In genomic region chr22:46941958-46942815, GRCh38 we compare ENCODE assay signal across 11 cellular contexts.
A peak's percentile ranks its signal among the peaks of the same experiment; 100 is the strongest.
DNase-seq lines count a peak whose midpoint lies in the region; ATAC-seq and TF ChIP-seq lines count a peak whose summit lies in the region.
"Had no signal": no experiment of that assay in that cellular context is flagged by ENCODE, and none has a peak within 500 bp of the region (broad histone marks: within the 10 kb centered on the region; RNA-seq: fewer than 3 reads in every experiment).

No MANE protein-coding gene starts in this region.

- peak; percentile 47 to 76 (median 69) for ATAC-seq in right lobe of liver
- ATAC-seq in HG03565 (IDR thresholded peaks at IDR 0.05; ENCODE audit: unreplicated experiment) = no peak
- no peak for ATAC-seq in GM19463 (IDR thresholded peaks at IDR 0.05; ENCODE audit: unreplicated experiment)
- ATAC-seq: T-cell had no signal

- no peak overlapping the region for H3K9ac ChIP-seq in colonic mucosa (ENCODE audit: low read depth in 2 of 2, low read length in 2 of 2)
- peak overlapping the region; percentile 1 to 65 (median 53) for H3K9ac ChIP-seq in subcutaneous abdominal adipose tissue (ENCODE audit: low read length in 5 of 5)

- 67% methylated on average over 21 of the region's 21 CpGs for WGBS in right lobe of liver (ENCODE audit: insufficient coverage, low coverage, low lambda C conversion rate, missing lambda C conversion rate)

- DNase-seq in colonic mucosa = peak; percentile 12
- peak in 1 of 3 donors; percentile 49 for DNase-seq in right lobe of liver
- no peak for DNase-seq in DMS153 (lab: John Stamatoyannopoulos, UW)
- no peak for DNase-seq in coronary artery (ENCODE audit: low spot score)
- DNase-seq: cerebellar nuclear complex, EL had no signal

- H3K27ac ChIP-seq in colonic mucosa (no peak overlapping the region), right lobe of liver (peak overlapping the region; percentile 38 to 55 (median 39)), subcutaneous abdominal adipose tissue (ENCODE audit: low read depth, low read length) (peak overlapping the region; percentile 66), coronary artery (peak overlapping the region in 1 of 2 donors; percentile 61)

- H3K27me3 Mint-ChIP-seq in IgD-negative memory B cell = no peaks in the 10 kb centered on the region
- H3K27me3 Mint-ChIP-seq: T-cell had no signal

- H3K9me3 Mint-ChIP-seq in IgD-negative memory B cell = peaks cover 0 to 5% (median 0%) of the 10 kb centered on the region in 3 donors
- H3K9me3 Mint-ChIP-seq: T-cell had no signal

- H3K9me3 ChIP-seq in colonic mucosa (no peaks in the 10 kb centered on the region), right lobe of liver (no peaks in the 10 kb centered on the region), subcutaneous abdominal adipose tissue (ENCODE audit: control insufficient read depth in 5 of 5, low read length in 5 of 5) (no peaks in the 10 kb centered on the region)

- H3K36me3 ChIP-seq in colonic mucosa (no peaks in the 10 kb centered on the region), right lobe of liver (no peaks in the 10 kb centered on the region), subcutaneous abdominal adipose tissue (ENCODE audit: control insufficient read depth in 5 of 5, insufficient read depth in 5 of 5, low read length in 5 of 5) (peaks cover 0 to 3% (median 0%) of the 10 kb centered on the region in 5 donors)

- TF ChIP-seq CTCF in colonic mucosa (IDR thresholded peaks at IDR 0.05) = no peak
- no peak for TF ChIP-seq CTCF in right lobe of liver (IDR thresholded peaks at IDR 0.05)
- no peak for TF ChIP-seq CTCF in coronary artery (IDR thresholded peaks at IDR 0.05)

- TF ChIP-seq POLR2A in right lobe of liver (IDR thresholded peaks at IDR 0.05) = no peak

- peak overlapping the region in 3 of 4 donors; percentile 29 to 65 (median 64) for H3K4me3 Mint-ChIP-seq in IgD-negative memory B cell

- intact Hi-C loops in colonic mucosa (cut with DNase I) (no loop called here), right lobe of liver (cut with DNase I) (no loop called here)

- peak overlapping the region; percentile 57 to 87 (median 59) for H3K27ac Mint-ChIP-seq in IgD-negative memory B cell
- H3K27ac Mint-ChIP-seq: T-cell had no signal

- peaks cover 0 to 19% (median 6%) of the 10 kb centered on the region in 3 donors for H3K4me1 Mint-ChIP-seq in IgD-negative memory B cell

- H3K4me1 ChIP-seq in colonic mucosa (no peaks in the 10 kb centered on the region), right lobe of liver (peaks cover 0 to 11% (median under 1%) of the 10 kb centered on the region in 4 donors), subcutaneous abdominal adipose tissue (ENCODE audit: control insufficient read depth in 5 of 5, insufficient read depth in 5 of 5, low read length in 5 of 5) (peaks cover 0 to 19% (median 18%) of the 10 kb centered on the region in 5 donors)

- no peaks in the 10 kb centered on the region for H3K27me3 ChIP-seq in colonic mucosa
- H3K27me3 ChIP-seq in right lobe of liver = no peaks in the 10 kb centered on the region
- H3K27me3 ChIP-seq in subcutaneous abdominal adipose tissue (ENCODE audit: control insufficient read depth in 5 of 5, insufficient read depth in 4 of 5, low read length in 5 of 5) = no peaks in the 10 kb centered on the region

- H3K4me3 ChIP-seq in colonic mucosa = no peak overlapping the region
- no peak overlapping the region for H3K4me3 ChIP-seq in right lobe of liver
- peak overlapping the region; percentile 25 to 53 (median 51) for H3K4me3 ChIP-seq in subcutaneous abdominal adipose tissue (ENCODE audit: low read depth in 1 of 5, low read length in 5 of 5)
- H3K4me3 ChIP-seq in coronary artery = no peak overlapping the region

- peaks cover 7% of the 10 kb centered on the region for H3K36me3 Mint-ChIP-seq in IgD-negative memory B cell

Comparison
In these comparisons a context has a peak if more than half of its experiments do, and no peak if none do; other contexts are left out.
1. H3K4me3 ChIP-seq: peak in subcutaneous abdominal adipose tissue (5 of 5); none in colonic mucosa (single experiment), right lobe of liver (0 of 3) and coronary artery (single experiment).
2. H3K9ac ChIP-seq: peak in subcutaneous abdominal adipose tissue (5 of 5); none in colonic mucosa (0 of 2).
3. ATAC-seq: peak in right lobe of liver (4 of 4); none in HG03565 (single experiment) and GM19463 (single experiment).